8 cellular contexts compared by ENCODE assay signal in the genomic region with DNA sequence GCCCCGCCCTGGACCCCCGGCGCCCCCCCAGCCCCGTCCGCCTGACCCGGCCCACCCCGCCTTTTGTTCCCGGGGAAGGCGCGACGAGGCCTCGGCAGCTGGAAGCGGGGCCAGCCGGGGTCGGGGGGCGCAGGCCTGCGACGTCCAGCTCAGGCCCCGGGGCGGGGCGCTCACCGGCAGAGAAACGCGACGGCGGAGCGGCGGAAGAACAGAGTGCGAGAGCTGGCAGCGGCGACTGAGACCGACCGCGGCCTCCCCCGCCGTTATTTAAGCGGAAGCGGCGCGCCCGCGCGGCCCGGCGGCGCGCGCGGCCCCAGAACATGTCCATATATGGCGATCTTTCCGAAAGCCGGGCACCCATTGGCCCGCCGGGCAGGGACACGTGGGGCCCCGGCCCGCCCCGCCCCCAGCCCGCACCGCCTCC. TPM values are rescaled to one million over a fixed set of nuclear protein-coding genes. Genes with fewer than 3 reads are reported as not detected.
A peak's percentile ranks its signal among the peaks of the same experiment; 100 is the strongest.
DNase-seq lines count a peak whose midpoint lies in the region; ATAC-seq and TF ChIP-seq lines count a peak whose summit lies in the region.

TSS of gene ACTG1 (minus strand) at position 240 of the 424 bp plus-strand sequence. CDS start 445 bp downstream, outside the sequence.

- no peaks in the 10 kb centered on the region for H3K27me3 ChIP-seq in left lung

- H3K4me3 ChIP-seq in left lung, result peak within 1 kb of the TSS; percentile 86 to 91

- peaks cover 0 to 40% of the 10 kb centered on the region in 2 donors for H3K36me3 ChIP-seq in left lung

- H3K4me1 ChIP-seq in left lung, result peaks cover 19 to 49% of the 10 kb centered on the region in 2 donors

- in situ Hi-C loops in ACHN (cut with HindIII; ENCODE audit: low pct_ligation_motif_present, low pct_unique_long_range_greater_than_20kb, low sequenced_read_pairs), result no loop called here

- DNase-seq in ACHN, result peak; percentile 95
- peak; percentile 86 for DNase-seq in NCI-H748 treated with DMSO at 0.1 percent for 48 hours (lab: John Stamatoyannopoulos, UW)
- peak; percentile 84 to 87 for DNase-seq in activated CD4-positive, alpha-beta T cell treated with anti-CD3 and anti-CD28 coated beads, Interleukin-2, amount 50 U/mL, for 24 hours (ENCODE audit: low read depth in 1 of 2, low spot score in 1 of 2)
- peak; percentile 91 for DNase-seq in dedifferentiated amniotic fluid mesenchymal stem cell (ENCODE audit: extremely low spot score)
- peak; percentile 93 to 96 for DNase-seq in left lung
- peak; percentile 89 to 91 for DNase-seq in stimulated activated CD4-positive, alpha-beta T cell treated with anti-CD3 and anti-CD28 coated beads, Interleukin-2, amount 100 ng/mL, for 24 hours

- peak; percentile 42 for ATAC-seq in GM18909 (IDR thresholded peaks at IDR 0.05; ENCODE audit: poor library complexity, unreplicated experiment)
- peak; percentile 25 for ATAC-seq in HG03457 (IDR thresholded peaks at IDR 0.05; ENCODE audit: unreplicated experiment)
- peak; percentile 65 for ATAC-seq in left lung

- intact Hi-C loops in left lung (cut with DNase I), result loop anchor here in 1 of 2 donors (5.0 kb wide), 1 partner anchor 115 kb away; the partner anchor contains the start of gene BAHCC1

- H3K27ac ChIP-seq in left lung, result peak within 1 kb of the TSS; percentile 99 to 100

- no peak for TF ChIP-seq CTCF in left lung (IDR thresholded peaks at IDR 0.05)

- H3K9me3 ChIP-seq in left lung, result no peaks in the 10 kb centered on the region

RNA-seq across cellular contexts. Expression of gene ACTG1, which starts in this region (rescaled TPM):
- 1,000 to 10,000 TPM; 2,607 to 3,206 TPM for total RNA-seq in left lung

Comparison
In these comparisons a context has a peak if more than half of its experiments do, and no peak if none do; other contexts are left out.
1. Peak in every context shown above with its lines: DNase-seq, ATAC-seq, H3K4me3 ChIP-seq and H3K27ac ChIP-seq.